In the genomic region with DNA sequence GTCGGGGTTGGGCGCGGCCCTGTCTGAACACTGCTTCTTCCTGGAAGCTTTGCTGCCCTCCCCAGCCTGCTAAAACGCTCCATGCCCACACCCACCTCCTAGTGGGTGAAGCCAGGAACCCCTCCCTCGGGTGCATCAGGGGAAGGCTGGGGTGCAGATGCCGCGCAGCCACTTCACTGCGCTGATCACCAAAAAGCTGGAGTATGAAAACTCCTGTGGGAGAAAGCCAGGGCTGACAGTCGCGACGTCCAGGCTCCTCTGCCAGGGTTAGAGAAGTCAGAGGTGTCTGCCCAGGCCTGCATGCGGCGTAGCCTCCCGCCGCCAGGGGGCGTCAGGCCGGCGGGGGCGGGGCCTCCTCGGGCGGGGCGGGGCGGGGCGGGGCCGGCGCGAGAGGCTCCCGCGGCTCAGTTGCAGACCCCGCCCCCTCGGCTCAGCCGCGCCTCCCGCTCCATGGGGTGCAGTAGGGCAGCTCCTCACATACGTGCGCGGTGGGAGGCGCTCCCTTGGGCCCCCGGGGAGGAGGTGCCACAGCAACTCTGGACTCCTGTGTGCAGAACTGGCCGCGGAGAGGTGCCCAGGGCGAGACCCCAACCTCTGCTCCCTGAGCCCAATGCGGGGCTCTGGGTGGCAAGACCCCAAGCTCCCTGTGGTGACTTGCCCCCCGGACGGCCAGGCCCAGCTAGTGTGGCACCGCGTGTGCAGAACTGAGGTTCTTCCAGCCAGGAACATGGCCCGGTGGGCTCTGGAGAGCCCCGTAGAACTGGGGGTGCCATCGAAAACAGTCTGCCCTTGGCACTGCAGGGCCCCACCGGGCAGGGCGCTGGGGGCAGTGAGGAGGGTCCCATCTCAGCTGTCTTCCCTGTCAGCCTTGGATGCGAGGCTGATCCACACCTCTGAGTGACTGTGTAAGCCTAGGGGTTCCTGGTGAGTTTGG, we compare ENCODE assay signal across 1 cellular context.
TF ChIP-seq lines count a peak whose summit lies in the region.

No MANE protein-coding gene starts in this region.

TF ChIP-seq in K562, 482 proteins besides CTCF, POLR2A, EP300 and RAD21 (continued from another document and continues in another):
- no peak for TF ChIP-seq ARHGAP35 (IDR thresholded peaks at IDR 0.05; ENCODE audit: partially characterized antibody)
- no peak for TF ChIP-seq TOE1 (IDR thresholded peaks at IDR 0.05; ENCODE audit: borderline replicate concordance)
- no peak for TF ChIP-seq TOE1 (CRISPR knock-in tag; IDR thresholded peaks at IDR 0.05; ENCODE audit: borderline replicate concordance, low read depth)
- no peak for TF ChIP-seq PTRF (tag; IDR thresholded peaks at IDR 0.05)
- TF ChIP-seq ATF1 (CRISPR knock-in tag; IDR thresholded peaks at IDR 0.05): no peak
- no peak for TF ChIP-seq ATF1 (tag; IDR thresholded peaks at IDR 0.05)
- no peak for TF ChIP-seq PHTF2 (CRISPR knock-in tag; IDR thresholded peaks at IDR 0.05)
- no peak for TF ChIP-seq TCFL5 (CRISPR knock-in tag; conservative IDR thresholded peaks at IDR 0.05)
- no peak for TF ChIP-seq CTBP1 (IDR thresholded peaks at IDR 0.05; ENCODE audit: borderline replicate concordance)
- no peak; the same call in none of the 2 replicates for TF ChIP-seq NFRKB (IDR thresholded peaks at IDR 0.05; ENCODE audit: low read depth)
- TF ChIP-seq NR2C2 (CRISPR knock-in tag; IDR thresholded peaks at IDR 0.05): no peak
- TF ChIP-seq NR2C2 (tag; IDR thresholded peaks at IDR 0.05): peak; percentile 71
- TF ChIP-seq PRMT5 (CRISPR knock-in tag; IDR thresholded peaks at IDR 0.05): no peak
- no peak for TF ChIP-seq ZBTB40 (IDR thresholded peaks at IDR 0.05)
- TF ChIP-seq ZBTB40 (CRISPR knock-in tag; IDR thresholded peaks at IDR 0.05): no peak
- no peak; the same call in 1 of the 2 replicates for TF ChIP-seq ETS1 (conservative IDR thresholded peaks at IDR 0.05; ENCODE audit: control insufficient read depth, low read depth, low read length)
- TF ChIP-seq XRCC4 (IDR thresholded peaks at IDR 0.05; ENCODE audit: extremely low read depth, insufficient read depth, insufficient read length): no peak
- TF ChIP-seq SRF (CRISPR knock-in tag; IDR thresholded peaks at IDR 0.05): 0 out of 4 replicates have a peak, but pooled peaks of 1 of the 2 experiments have one; percentile 22
- no peak for TF ChIP-seq DIDO1 (tag; IDR thresholded peaks at IDR 0.05; ENCODE audit: low read depth)
- TF ChIP-seq ZC3H8 (IDR thresholded peaks at IDR 0.05): no peak
- TF ChIP-seq, protein P1, sequence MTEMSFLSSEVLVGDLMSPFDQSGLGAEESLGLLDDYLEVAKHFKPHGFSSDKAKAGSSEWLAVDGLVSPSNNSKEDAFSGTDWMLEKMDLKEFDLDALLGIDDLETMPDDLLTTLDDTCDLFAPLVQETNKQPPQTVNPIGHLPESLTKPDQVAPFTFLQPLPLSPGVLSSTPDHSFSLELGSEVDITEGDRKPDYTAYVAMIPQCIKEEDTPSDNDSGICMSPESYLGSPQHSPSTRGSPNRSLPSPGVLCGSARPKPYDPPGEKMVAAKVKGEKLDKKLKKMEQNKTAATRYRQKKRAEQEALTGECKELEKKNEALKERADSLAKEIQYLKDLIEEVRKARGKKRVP (CRISPR knock-in tag; IDR thresholded peaks at IDR 0.05): no peak
- TF ChIP-seq STAT5A (IDR thresholded peaks at IDR 0.05; ENCODE audit: borderline replicate concordance, low read length): no peak
- peak; percentile 82 for TF ChIP-seq BRD4 (IDR thresholded peaks at IDR 0.05)
- TF ChIP-seq CEBPZ (IDR thresholded peaks at IDR 0.05; ENCODE audit: borderline replicate concordance, low read depth, low read length): no peak
- no peak for TF ChIP-seq EGR1 (conservative IDR thresholded peaks at IDR 0.05)
- TF ChIP-seq STAG1 (CRISPR knock-in tag; IDR thresholded peaks at IDR 0.05; ENCODE audit: borderline replicate concordance): no peak
- no peak for TF ChIP-seq MAFG (tag; conservative IDR thresholded peaks at IDR 0.05)
- TF ChIP-seq, protein P2, sequence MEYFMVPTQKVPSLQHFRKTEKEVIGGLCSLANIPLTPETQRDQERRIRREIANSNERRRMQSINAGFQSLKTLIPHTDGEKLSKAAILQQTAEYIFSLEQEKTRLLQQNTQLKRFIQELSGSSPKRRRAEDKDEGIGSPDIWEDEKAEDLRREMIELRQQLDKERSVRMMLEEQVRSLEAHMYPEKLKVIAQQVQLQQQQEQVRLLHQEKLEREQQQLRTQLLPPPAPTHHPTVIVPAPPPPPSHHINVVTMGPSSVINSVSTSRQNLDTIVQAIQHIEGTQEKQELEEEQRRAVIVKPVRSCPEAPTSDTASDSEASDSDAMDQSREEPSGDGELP (CRISPR knock-in tag; IDR thresholded peaks at IDR 0.05; ENCODE audit: borderline replicate concordance): no peak
- no peak for TF ChIP-seq MCM3 (IDR thresholded peaks at IDR 0.05)
- TF ChIP-seq LARP7 (IDR thresholded peaks at IDR 0.05): no peak
- TF ChIP-seq ZNF146 (CRISPR knock-in tag; IDR thresholded peaks at IDR 0.05; ENCODE audit: unreplicated experiment): no peak
- TF ChIP-seq AFF1 (IDR thresholded peaks at IDR 0.05; ENCODE audit: low read depth in 1 of 2, partially characterized antibody in 2 of 2): no peak
- no peak for TF ChIP-seq SMAD1 (IDR thresholded peaks at IDR 0.05; ENCODE audit: low read depth, low read length, partially characterized antibody)
- TF ChIP-seq, protein P3, sequence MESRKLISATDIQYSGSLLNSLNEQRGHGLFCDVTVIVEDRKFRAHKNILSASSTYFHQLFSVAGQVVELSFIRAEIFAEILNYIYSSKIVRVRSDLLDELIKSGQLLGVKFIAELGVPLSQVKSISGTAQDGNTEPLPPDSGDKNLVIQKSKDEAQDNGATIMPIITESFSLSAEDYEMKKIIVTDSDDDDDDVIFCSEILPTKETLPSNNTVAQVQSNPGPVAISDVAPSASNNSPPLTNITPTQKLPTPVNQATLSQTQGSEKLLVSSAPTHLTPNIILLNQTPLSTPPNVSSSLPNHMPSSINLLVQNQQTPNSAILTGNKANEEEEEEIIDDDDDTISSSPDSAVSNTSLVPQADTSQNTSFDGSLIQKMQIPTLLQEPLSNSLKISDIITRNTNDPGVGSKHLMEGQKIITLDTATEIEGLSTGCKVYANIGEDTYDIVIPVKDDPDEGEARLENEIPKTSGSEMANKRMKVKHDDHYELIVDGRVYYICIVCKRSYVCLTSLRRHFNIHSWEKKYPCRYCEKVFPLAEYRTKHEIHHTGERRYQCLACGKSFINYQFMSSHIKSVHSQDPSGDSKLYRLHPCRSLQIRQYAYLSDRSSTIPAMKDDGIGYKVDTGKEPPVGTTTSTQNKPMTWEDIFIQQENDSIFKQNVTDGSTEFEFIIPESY (CRISPR knock-in tag; IDR thresholded peaks at IDR 0.05): no peak
